8 cellular contexts compared by ENCODE assay signal in genomic region chr7:66628361-66629221, GRCh38. TPM values are rescaled to one million over a fixed set of nuclear protein-coding genes. Genes with fewer than 3 reads are reported as not detected.
DNase-seq lines count a peak whose midpoint lies in the region; ATAC-seq and TF ChIP-seq lines count a peak whose summit lies in the region.

Gene KCTD7 (plus strand): TSS chr7:66628881. CDS start chr7:66629065, 184 bp downstream.

- H3F3A ChIP-seq in Loucy (ENCODE audit: low read depth), result peaks cover 24% of the 10 kb centered on the region; the same call in 1 of the 2 replicates

- peaks cover 5% of the 10 kb centered on the region for H4K20me1 ChIP-seq in Loucy (ENCODE audit: insufficient read depth, low read length, poor library complexity, severe bottlenecking)

- H3K9me3 Mint-ChIP-seq in natural killer cell treated with Interleukin-12 subunit alpha and Interleukin-12 subunit beta and Interleukin-15 and Interleukin-18, amount 100 ng/mL, for 72 hours, result no peaks in the 10 kb centered on the region

- no peaks in the 10 kb centered on the region for H3K27me3 ChIP-seq in H7 (ENCODE audit: control insufficient read depth, insufficient read depth, low read length)
- H3K27me3 ChIP-seq in Loucy (ENCODE audit: insufficient read depth, low read length, poor library complexity, severe bottlenecking), result no peaks in the 10 kb centered on the region
- H3K27me3 ChIP-seq in RWPE2 (ENCODE audit: insufficient read depth, poor library complexity, severe bottlenecking), result no peaks in the 10 kb centered on the region

- no peaks in the 10 kb centered on the region; the same call in 1 of the 2 replicates for H3K36me3 ChIP-seq in H7 (replicated peaks; ENCODE audit: control insufficient read depth, insufficient read depth, low read length)
- H3K36me3 ChIP-seq in Loucy (ENCODE audit: insufficient read depth, low read length), result no peaks in the 10 kb centered on the region
- no peaks in the 10 kb centered on the region for H3K36me3 ChIP-seq in RWPE2 (ENCODE audit: low read depth)

- H3K4me1 ChIP-seq in Loucy (ENCODE audit: insufficient read depth, low read length, poor library complexity, severe bottlenecking), result peaks cover 34% of the 10 kb centered on the region
- no peaks in the 10 kb centered on the region for H3K4me1 ChIP-seq in RWPE2 (ENCODE audit: insufficient read depth, poor library complexity, severe bottlenecking)

- peak; percentile 94 for ATAC-seq in RWPE2 (ENCODE audit: low read depth)
- peak; percentile 96 to 97 for ATAC-seq in natural killer cell treated with Interleukin-12 subunit alpha and Interleukin-12 subunit beta and Interleukin-15 and Interleukin-18, amount 100 ng/mL, for 72 hours

- H2AFZ ChIP-seq in Loucy (ENCODE audit: low read length), result peak within 1 kb of the TSS; percentile 98

- TF ChIP-seq CTCF in Loucy (conservative IDR thresholded peaks at IDR 0.05; ENCODE audit: low read length) (no peak), RWPE2 (IDR thresholded peaks at IDR 0.05; ENCODE audit: poor library complexity, severe bottlenecking) (no peak)

- peaks cover 37 to 45% of the 10 kb centered on the region in 2 donors for H3K4me1 Mint-ChIP-seq in natural killer cell treated with Interleukin-12 subunit alpha and Interleukin-12 subunit beta and Interleukin-15 and Interleukin-18, amount 100 ng/mL, for 72 hours (ENCODE audit: low read depth in 2 of 2)

- H3K4me2 ChIP-seq in Loucy (ENCODE audit: low read depth, low read length, poor library complexity, severe bottlenecking), result peak within 1 kb of the TSS; percentile 100

- no peaks in the 10 kb centered on the region for H3K9me3 ChIP-seq in Loucy (ENCODE audit: insufficient read depth, low read depth, low read length)
- H3K9me3 ChIP-seq in RWPE2 (ENCODE audit: severe bottlenecking), result no peaks in the 10 kb centered on the region

- DNase-seq in ELF-1 (ENCODE audit: low read depth, low spot score), result peak; percentile 97
- DNase-seq in H7, result peak; percentile 100
- DNase-seq in RWPE2 (ENCODE audit: low spot score), result peak; percentile 99
- DNase-seq in activated T-helper 9 cell treated with anti-CD3 and anti-CD28 coated beads, Interleukin-2, amount 50 U/mL, for 16 hours (ENCODE audit: low read depth), result peak; percentile 92
- peak; percentile 96 for DNase-seq in fibroblast of peridontal ligament (ENCODE audit: extremely low read depth)
- DNase-seq in natural killer cell treated with Interleukin-12 subunit alpha and Interleukin-12 subunit beta and Interleukin-15 and Interleukin-18, amount 100 ng/mL, for 72 hours (ENCODE audit: low spot score), result peak; percentile 99
- peak; percentile 97 for DNase-seq in stimulated activated naive CD4-positive, alpha-beta T cell treated with Interleukin-2 at 50 U/mL for 16 hours (lab: John Stamatoyannopoulos, UW)

- H3K9me2 ChIP-seq in Loucy (replicated peaks; ENCODE audit: low read depth, low read length), result no peaks in the 10 kb centered on the region

- H3K9ac ChIP-seq in Loucy (ENCODE audit: low read depth, low read length, poor library complexity, severe bottlenecking), result peak within 1 kb of the TSS; percentile 77

- peak within 1 kb of the TSS; percentile 81 for H3K4me3 Mint-ChIP-seq in natural killer cell treated with Interleukin-12 subunit alpha and Interleukin-12 subunit beta and Interleukin-15 and Interleukin-18, amount 100 ng/mL, for 72 hours

- no peaks in the 10 kb centered on the region for H3K36me3 Mint-ChIP-seq in natural killer cell treated with Interleukin-12 subunit alpha and Interleukin-12 subunit beta and Interleukin-15 and Interleukin-18, amount 100 ng/mL, for 72 hours

- H3K4me3 ChIP-seq in H7 (ENCODE audit: insufficient read depth, low read depth, low read length), result peak within 1 kb of the TSS; percentile 93
- peak within 1 kb of the TSS; percentile 97 for H3K4me3 ChIP-seq in Loucy (ENCODE audit: low read length, poor library complexity, severe bottlenecking)
- peak within 1 kb of the TSS; percentile 59 for H3K4me3 ChIP-seq in RWPE2 (ENCODE audit: severe bottlenecking)

- H3K27ac Mint-ChIP-seq in natural killer cell treated with Interleukin-12 subunit alpha and Interleukin-12 subunit beta and Interleukin-15 and Interleukin-18, amount 100 ng/mL, for 72 hours, result peak within 1 kb of the TSS; percentile 80 to 88

- peak within 1 kb of the TSS; percentile 74 for H3K27ac ChIP-seq in RWPE2 (ENCODE audit: poor library complexity, severe bottlenecking)

- no peaks in the 10 kb centered on the region for H3K27me3 Mint-ChIP-seq in natural killer cell treated with Interleukin-12 subunit alpha and Interleukin-12 subunit beta and Interleukin-15 and Interleukin-18, amount 100 ng/mL, for 72 hours

- H3K79me2 ChIP-seq in Loucy (ENCODE audit: insufficient read depth, low read length), result peaks cover 8% of the 10 kb centered on the region; the same call in 1 of the 2 replicates

RNA-seq across cellular contexts. Expression of gene KCTD7, which starts in this region (rescaled TPM):
- total RNA-seq in H7 (2014; rRNA removed; shearing (Covaris generic)), result 11.6 and 20.5 TPM in 2 replicates
- 10 to 100 TPM; 10.4 to 14.8 TPM for total RNA-seq in natural killer cell treated with Interleukin-12 subunit alpha and Interleukin-12 subunit beta and Interleukin-15 and Interleukin-18, amount 100 ng/mL, for 72 hours

Comparison
In these comparisons a context has a peak if more than half of its experiments do, and no peak if none do; other contexts are left out.
1. Peak in every context shown above with its lines: DNase-seq, ATAC-seq, H3K4me3 ChIP-seq and H3K27ac ChIP-seq.